In the genomic region with DNA sequence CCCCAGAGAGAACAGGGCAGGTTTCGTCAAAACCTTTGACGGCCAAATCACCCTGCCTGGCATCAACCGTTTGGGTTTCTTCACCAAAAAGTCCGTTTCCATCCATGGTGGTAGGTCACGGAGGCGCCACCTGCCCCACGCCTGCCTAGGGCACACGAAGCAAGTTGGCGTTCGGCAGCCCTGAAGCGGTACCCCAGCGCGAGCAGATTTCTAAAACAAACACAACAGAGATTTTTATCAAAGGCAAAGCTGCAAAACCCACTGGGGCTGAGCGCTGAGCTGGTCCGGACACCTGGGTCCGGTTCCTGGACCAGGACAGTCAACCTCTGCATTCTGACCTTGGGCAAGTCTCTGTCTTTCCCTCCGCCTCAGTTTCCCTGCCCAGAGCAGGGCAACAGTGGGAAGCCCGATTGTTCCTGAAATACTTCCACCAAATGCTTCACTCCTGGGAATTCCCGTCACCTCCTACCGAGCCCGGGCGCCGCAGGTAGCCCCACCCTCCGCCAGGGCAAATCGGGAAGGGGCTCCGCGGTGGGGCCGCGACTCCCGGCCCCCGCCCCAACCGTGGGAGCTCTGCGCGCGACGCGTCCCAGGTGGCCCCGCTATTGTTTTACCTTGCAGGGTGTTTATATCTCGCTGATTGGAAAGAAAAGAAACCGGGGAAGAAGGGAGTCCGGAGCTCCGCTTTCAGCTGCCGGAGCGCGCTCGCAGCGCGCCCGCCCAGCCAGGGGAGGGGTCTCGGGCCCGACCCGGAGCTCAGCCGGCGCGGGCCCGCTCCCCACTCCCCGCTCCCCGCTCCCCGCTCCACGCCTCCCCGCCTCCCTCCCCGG, we compare ENCODE assay signal across 1 cellular context.
TF ChIP-seq lines count a peak whose summit lies in the region.

No MANE protein-coding gene starts in this region.

TF ChIP-seq in HEK293, 187 proteins besides CTCF, POLR2A, EP300 and RAD21 (continued from another document):
- peak; percentile 57; the same call in 1 of the 2 replicates for TF ChIP-seq PATZ1 (tag by site-specific recombination; IDR thresholded peaks at IDR 0.05)
- TF ChIP-seq, protein P1, sequence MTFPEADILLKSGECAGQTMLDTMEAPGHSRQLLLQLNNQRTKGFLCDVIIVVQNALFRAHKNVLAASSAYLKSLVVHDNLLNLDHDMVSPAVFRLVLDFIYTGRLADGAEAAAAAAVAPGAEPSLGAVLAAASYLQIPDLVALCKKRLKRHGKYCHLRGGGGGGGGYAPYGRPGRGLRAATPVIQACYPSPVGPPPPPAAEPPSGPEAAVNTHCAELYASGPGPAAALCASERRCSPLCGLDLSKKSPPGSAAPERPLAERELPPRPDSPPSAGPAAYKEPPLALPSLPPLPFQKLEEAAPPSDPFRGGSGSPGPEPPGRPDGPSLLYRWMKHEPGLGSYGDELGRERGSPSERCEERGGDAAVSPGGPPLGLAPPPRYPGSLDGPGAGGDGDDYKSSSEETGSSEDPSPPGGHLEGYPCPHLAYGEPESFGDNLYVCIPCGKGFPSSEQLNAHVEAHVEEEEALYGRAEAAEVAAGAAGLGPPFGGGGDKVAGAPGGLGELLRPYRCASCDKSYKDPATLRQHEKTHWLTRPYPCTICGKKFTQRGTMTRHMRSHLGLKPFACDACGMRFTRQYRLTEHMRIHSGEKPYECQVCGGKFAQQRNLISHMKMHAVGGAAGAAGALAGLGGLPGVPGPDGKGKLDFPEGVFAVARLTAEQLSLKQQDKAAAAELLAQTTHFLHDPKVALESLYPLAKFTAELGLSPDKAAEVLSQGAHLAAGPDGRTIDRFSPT (tag by site-specific recombination; IDR thresholded peaks at IDR 0.05) = peak; percentile 74; the same call in 1 of the 2 replicates
- peak; percentile 56 for TF ChIP-seq ZNF341 (tag by site-specific recombination; IDR thresholded peaks at IDR 0.05; ENCODE audit: low read depth)
- TF ChIP-seq SP7 (tag by site-specific recombination; IDR thresholded peaks at IDR 0.05) = 0 out of 2 replicates have a peak, but pooled peaks have one; percentile 51
- TF ChIP-seq, protein P2, sequence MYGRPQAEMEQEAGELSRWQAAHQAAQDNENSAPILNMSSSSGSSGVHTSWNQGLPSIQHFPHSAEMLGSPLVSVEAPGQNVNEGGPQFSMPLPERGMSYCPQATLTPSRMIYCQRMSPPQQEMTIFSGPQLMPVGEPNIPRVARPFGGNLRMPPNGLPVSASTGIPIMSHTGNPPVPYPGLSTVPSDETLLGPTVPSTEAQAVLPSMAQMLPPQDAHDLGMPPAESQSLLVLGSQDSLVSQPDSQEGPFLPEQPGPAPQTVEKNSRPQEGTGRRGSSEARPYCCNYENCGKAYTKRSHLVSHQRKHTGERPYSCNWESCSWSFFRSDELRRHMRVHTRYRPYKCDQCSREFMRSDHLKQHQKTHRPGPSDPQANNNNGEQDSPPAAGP (tag by site-specific recombination; IDR thresholded peaks at IDR 0.05) = 0 out of 2 replicates have a peak, but pooled peaks have one; percentile 18
- TF ChIP-seq ZBTB20 (tag by site-specific recombination; IDR thresholded peaks at IDR 0.05) = peak; percentile 54; the same call in 1 of the 2 replicates
- TF ChIP-seq, protein P3, sequence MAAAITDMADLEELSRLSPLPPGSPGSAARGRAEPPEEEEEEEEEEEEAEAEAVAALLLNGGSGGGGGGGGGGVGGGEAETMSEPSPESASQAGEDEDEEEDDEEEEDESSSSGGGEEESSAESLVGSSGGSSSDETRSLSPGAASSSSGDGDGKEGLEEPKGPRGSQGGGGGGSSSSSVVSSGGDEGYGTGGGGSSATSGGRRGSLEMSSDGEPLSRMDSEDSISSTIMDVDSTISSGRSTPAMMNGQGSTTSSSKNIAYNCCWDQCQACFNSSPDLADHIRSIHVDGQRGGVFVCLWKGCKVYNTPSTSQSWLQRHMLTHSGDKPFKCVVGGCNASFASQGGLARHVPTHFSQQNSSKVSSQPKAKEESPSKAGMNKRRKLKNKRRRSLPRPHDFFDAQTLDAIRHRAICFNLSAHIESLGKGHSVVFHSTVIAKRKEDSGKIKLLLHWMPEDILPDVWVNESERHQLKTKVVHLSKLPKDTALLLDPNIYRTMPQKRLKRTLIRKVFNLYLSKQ (tag by site-specific recombination; IDR thresholded peaks at IDR 0.05; ENCODE audit: borderline replicate concordance) = no peak
- TF ChIP-seq ZXDB (tag by site-specific recombination; IDR thresholded peaks at IDR 0.05) = 0 out of 2 replicates have a peak, but pooled peaks have one; percentile 25
- peak; percentile 40 for TF ChIP-seq ZBTB8A (tag by site-specific recombination; IDR thresholded peaks at IDR 0.05)
- TF ChIP-seq ZNF202 (tag by site-specific recombination; IDR thresholded peaks at IDR 0.05; ENCODE audit: borderline replicate concordance) = no peak
- no peak for TF ChIP-seq ZNF701 (tag by site-specific recombination; IDR thresholded peaks at IDR 0.05)
- no peak for TF ChIP-seq GLI2 (tag by site-specific recombination; IDR thresholded peaks at IDR 0.05; ENCODE audit: borderline replicate concordance, low read depth)
- peak; percentile 24; the same call in 1 of the 2 replicates for TF ChIP-seq ZNF600 (tag by site-specific recombination; IDR thresholded peaks at IDR 0.05)
- TF ChIP-seq ZNF423 (tag by site-specific recombination; IDR thresholded peaks at IDR 0.05) = peak; percentile 67; the same call in 1 of the 2 replicates
- 0 out of 2 replicates have a peak, but pooled peaks have one; percentile 12 for TF ChIP-seq ZBTB17 (tag by site-specific recombination; IDR thresholded peaks at IDR 0.05)
- no peak for TF ChIP-seq ZNF530 (tag by site-specific recombination; IDR thresholded peaks at IDR 0.05; ENCODE audit: low read depth)
- no peak for TF ChIP-seq ZNF404 (tag by site-specific recombination; IDR thresholded peaks at IDR 0.05)
- peak; percentile 37; the same call in 1 of the 2 replicates for TF ChIP-seq GFI1B (tag by site-specific recombination; IDR thresholded peaks at IDR 0.05)
- TF ChIP-seq KLF7 (tag by site-specific recombination; IDR thresholded peaks at IDR 0.05; ENCODE audit: borderline replicate concordance) = no peak
- TF ChIP-seq ZNF335 (tag by site-specific recombination; conservative IDR thresholded peaks at IDR 0.05) = peak; percentile 52
- TF ChIP-seq ZNF510 (tag by site-specific recombination; IDR thresholded peaks at IDR 0.05; ENCODE audit: insufficient replicate concordance) = no peak
- TF ChIP-seq, protein P4, sequence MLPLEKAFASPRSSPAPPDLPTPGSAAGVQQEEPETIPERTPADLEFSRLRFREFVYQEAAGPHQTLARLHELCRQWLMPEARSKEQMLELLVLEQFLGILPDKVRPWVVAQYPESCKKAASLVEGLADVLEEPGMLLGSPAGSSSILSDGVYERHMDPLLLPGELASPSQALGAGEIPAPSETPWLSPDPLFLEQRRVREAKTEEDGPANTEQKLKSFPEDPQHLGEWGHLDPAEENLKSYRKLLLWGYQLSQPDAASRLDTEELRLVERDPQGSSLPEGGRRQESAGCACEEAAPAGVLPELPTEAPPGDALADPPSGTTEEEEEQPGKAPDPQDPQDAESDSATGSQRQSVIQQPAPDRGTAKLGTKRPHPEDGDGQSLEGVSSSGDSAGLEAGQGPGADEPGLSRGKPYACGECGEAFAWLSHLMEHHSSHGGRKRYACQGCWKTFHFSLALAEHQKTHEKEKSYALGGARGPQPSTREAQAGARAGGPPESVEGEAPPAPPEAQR (tag by site-specific recombination; IDR thresholded peaks at IDR 0.05) = no peak
- TF ChIP-seq ZEB2 (tag by site-specific recombination; IDR thresholded peaks at IDR 0.05) = peak; percentile 47
- no peak for TF ChIP-seq ZBTB44 (tag by site-specific recombination; IDR thresholded peaks at IDR 0.05)
- peak; percentile 82 for TF ChIP-seq ZIC2 (tag by site-specific recombination; IDR thresholded peaks at IDR 0.05)
- no peak for TF ChIP-seq ZSCAN16 (tag by site-specific recombination; IDR thresholded peaks at IDR 0.05)
- no peak for TF ChIP-seq TRIM28 (IDR thresholded peaks at IDR 0.05; ENCODE audit: borderline replicate concordance, low read length)
- TF ChIP-seq ZBTB26 (tag by site-specific recombination; optimal IDR thresholded peaks at IDR 0.05) = peak; percentile 63
- no peak for TF ChIP-seq ZNF548 (tag by site-specific recombination; IDR thresholded peaks at IDR 0.05)
- no peak for TF ChIP-seq ZNF639 (tag by site-specific recombination; IDR thresholded peaks at IDR 0.05)
- 0 out of 2 replicates have a peak, but pooled peaks have one; percentile 3 for TF ChIP-seq ZNF366 (tag by site-specific recombination; conservative IDR thresholded peaks at IDR 0.05)
- TF ChIP-seq BCL11A (tag by site-specific recombination; IDR thresholded peaks at IDR 0.05; ENCODE audit: low read depth) = no peak
- TF ChIP-seq SCRT1 (tag by site-specific recombination; IDR thresholded peaks at IDR 0.05; ENCODE audit: borderline replicate concordance) = no peak
- TF ChIP-seq GLIS1 (tag by site-specific recombination; IDR thresholded peaks at IDR 0.05) = peak; percentile 71
- TF ChIP-seq BCL11B (tag by site-specific recombination; IDR thresholded peaks at IDR 0.05; ENCODE audit: low read depth) = no peak
- TF ChIP-seq KLF1 (tag by site-specific recombination; IDR thresholded peaks at IDR 0.05) = 0 out of 2 replicates have a peak, but pooled peaks have one; percentile 14
- no peak for TF ChIP-seq ZNF514 (tag by site-specific recombination; IDR thresholded peaks at IDR 0.05)
- TF ChIP-seq, protein P5, sequence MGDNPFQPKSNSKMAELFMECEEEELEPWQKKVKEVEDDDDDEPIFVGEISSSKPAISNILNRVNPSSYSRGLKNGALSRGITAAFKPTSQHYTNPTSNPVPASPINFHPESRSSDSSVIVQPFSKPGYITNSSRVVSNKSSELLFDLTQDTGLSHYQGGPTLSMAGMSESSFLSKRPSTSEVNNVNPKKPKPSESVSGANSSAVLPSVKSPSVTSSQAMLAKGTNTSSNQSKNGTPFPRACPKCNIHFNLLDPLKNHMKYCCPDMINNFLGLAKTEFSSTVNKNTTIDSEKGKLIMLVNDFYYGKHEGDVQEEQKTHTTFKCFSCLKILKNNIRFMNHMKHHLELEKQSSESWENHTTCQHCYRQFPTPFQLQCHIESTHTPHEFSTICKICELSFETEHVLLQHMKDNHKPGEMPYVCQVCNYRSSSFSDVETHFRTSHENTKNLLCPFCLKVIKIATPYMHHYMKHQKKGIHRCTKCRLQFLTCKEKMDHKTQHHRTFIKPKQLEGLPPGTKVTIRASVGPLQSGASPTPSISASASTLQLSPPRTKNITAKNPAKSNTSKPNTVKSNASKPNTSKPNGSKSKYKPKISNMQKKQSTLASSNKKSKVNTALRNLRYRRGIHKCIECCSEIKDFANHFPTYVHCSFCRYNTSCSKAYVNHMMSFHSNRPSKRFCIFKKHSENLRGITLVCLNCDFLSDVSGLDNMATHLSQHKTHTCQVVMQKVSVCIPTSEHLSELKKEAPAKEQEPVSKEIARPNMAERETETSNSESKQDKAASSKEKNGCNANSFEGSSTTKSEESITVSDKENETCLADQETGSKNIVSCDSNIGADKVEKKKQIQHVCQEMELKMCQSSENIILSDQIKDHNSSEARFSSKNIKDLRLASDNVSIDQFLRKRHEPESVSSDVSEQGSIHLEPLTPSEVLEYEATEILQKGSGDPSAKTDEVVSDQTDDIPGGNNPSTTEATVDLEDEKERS (tag by site-specific recombination; IDR thresholded peaks at IDR 0.05) = no peak
- peak; percentile 53; the same call in 1 of the 2 replicates for TF ChIP-seq SP2 (tag by site-specific recombination; IDR thresholded peaks at IDR 0.05)
